Comparison of ENCODE assay signal across 8 cellular contexts in genomic region chr19:49473868-49474544, GRCh38. TPM values are rescaled to one million over a fixed set of nuclear protein-coding genes. Genes with fewer than 3 reads are reported as not detected.
DNase-seq lines count a peak whose midpoint lies in the region; ATAC-seq lines count a peak whose summit lies in the region.

Gene FLT3LG (plus strand): TSS chr19:49474215. CDS start chr19:49474640, 425 bp downstream.

- DNase-seq in DMS53 treated with DMSO at 0.1 percent for 48 hours (lab: John Stamatoyannopoulos, UW; ENCODE audit: unreplicated experiment) (peak; percentile 28), MG63 (peak; percentile 81), amygdala (lab: John Stamatoyannopoulos, UW) (peak in 43 of 56 donors; percentile 8 to 77 (median 35)), hepatic stellate cell (ENCODE audit: low spot score) (peak; percentile 99), sciatic nerve (ENCODE audit: low spot score) (peak; percentile 88), GF-D8 (lab: John Stamatoyannopoulos, UW) (no peak)

- H3K27me3 ChIP-seq in MG63: no peaks in the 10 kb centered on the region

- intact Hi-C loops in T-helper 2 cell treated with Interferon-gamma antibody and Interleukin-4, amounts not matched to agents 100 ng/mL and 5 ng/mL, for 36 hours (cut with micrococcal nuclease): loop anchor here (1.0 to 10.0 kb wide), 8 partner anchors 13 to 479 kb away; partner anchors contain the start of genes ALDH16A1, CD37, GYS1 and RPL13A
- intact Hi-C loops in sciatic nerve (cut with DNase I): no loop called here

- peak within 1 kb of the TSS; percentile 73 for H3K4me3 ChIP-seq in MG63

- H3K9me3 ChIP-seq in MG63: no peaks in the 10 kb centered on the region

- peaks cover 12% of the 10 kb centered on the region; the same call in 1 of the 2 replicates for H3K36me3 ChIP-seq in MG63

- ATAC-seq in GM21619 (IDR thresholded peaks at IDR 0.05; ENCODE audit: unreplicated experiment): peak; percentile 49
- peak; percentile 80 for ATAC-seq in sciatic nerve

RNA-seq across cellular contexts. Expression of gene FLT3LG, which starts in this region (rescaled TPM):
- total RNA-seq in MG63 (2014; rRNA removed; shearing (Covaris generic); ENCODE audit: low replicate concordance): 0.25 and 5.0 TPM in 2 replicates
- 271 and 275 TPM in 2 replicates for total RNA-seq in T-helper 2 cell treated with Interferon-gamma antibody and Interleukin-4, amounts not matched to agents 100 ng/mL and 5 ng/mL, for 36 hours
- total RNA-seq in sciatic nerve: 19.6 TPM

Comparison
In these comparisons a context has a peak if more than half of its experiments do, and no peak if none do; other contexts are left out.
1. RNA of gene FLT3LG (total RNA-seq): 271 to 275 TPM in T-helper 2 cell treated with Interferon-gamma antibody and Interleukin-4, amounts not matched to agents 100 ng/mL and 5 ng/mL, for 36 hours; 19.6 TPM in sciatic nerve (single experiment) and 0.25 to 5.0 TPM in MG63; every median in the first group is over 10 times any median in the second.